Comparison of ENCODE assay signal across 1 cellular context in the genomic region with DNA sequence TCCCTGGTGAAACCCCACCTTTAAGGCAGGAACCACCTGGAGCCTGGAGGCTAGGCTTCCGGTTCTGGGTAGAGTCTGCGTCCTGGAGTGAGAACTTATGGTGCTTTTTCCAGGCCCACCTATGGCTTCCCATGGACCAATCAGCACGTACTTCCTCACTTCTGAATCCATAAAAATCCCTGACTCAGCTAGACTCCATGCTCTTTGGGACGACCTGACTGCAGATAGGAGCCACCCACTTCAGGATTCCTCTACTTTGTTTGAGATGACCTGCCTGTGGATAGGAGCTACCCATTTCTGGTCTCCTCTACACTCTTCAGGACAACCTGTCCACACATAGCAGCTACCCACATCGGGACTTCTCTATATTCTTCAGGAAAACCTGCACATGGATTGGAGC.
A peak's percentile ranks its signal among the peaks of the same experiment; 100 is the strongest.
TF ChIP-seq lines count a peak whose summit lies in the region.

No MANE protein-coding gene starts in this region.

TF ChIP-seq in HepG2, 621 proteins besides CTCF, POLR2A, EP300 and RAD21:
- TF ChIP-seq HMGXB3 (CRISPR knock-in tag; IDR thresholded peaks at IDR 0.05; ENCODE audit: borderline replicate concordance), result no peak
- no peak for TF ChIP-seq KMT2A (CRISPR knock-in tag; IDR thresholded peaks at IDR 0.05)
- TF ChIP-seq MAFF (IDR thresholded peaks at IDR 0.05; ENCODE audit: low read depth, low read length), result peak; percentile 38
- TF ChIP-seq MAFK (conservative IDR thresholded peaks at IDR 0.05 in 1 of 2, IDR thresholded peaks at IDR 0.05 in 1 of 2; ENCODE audit: low read length in 2 of 2), result peak; percentile 62 to 73
